In genomic region chr11:102833731-102834130, GRCh38 we compare ENCODE assay signal across 27 cellular contexts. TPM values are rescaled to one million over a fixed set of nuclear protein-coding genes. Genes with fewer than 3 reads are reported as not detected.
"Had no signal": no experiment of that assay in that cellular context is flagged by ENCODE, and none has a peak within 500 bp of the region (broad histone marks: within the 10 kb centered on the region; RNA-seq: fewer than 3 reads in every experiment).

No MANE protein-coding gene starts in this region.

- H3K27ac Mint-ChIP-seq: naive B cell, nephron progenitor cell had no signal

- H3K36me3 ChIP-seq: esophagus squamous epithelium, right atrium auricular region, sigmoid colon, tibial artery, upper lobe of left lung, uterus had no signal

- ATAC-seq: left colon, left ventricle myocardium superior, psoas muscle had no signal

- H3K4me2 ChIP-seq: hepatocyte, smooth muscle cell had no signal

- H3K36me3 Mint-ChIP-seq: naive B cell had no signal

- DNase-seq: effector CD8-positive, alpha-beta T cell; esophagus squamous epithelium; foreskin melanocyte; head of caudate nucleus; left colon; left ventricle myocardium superior; mesendoderm; naive B cell; nephron progenitor cell; psoas muscle; sigmoid colon; stimulated activated CD4-positive, alpha-beta T cell treated with anti-CD3 and anti-CD28 coated beads, Interleukin-2, amount 100 ng/mL, for 48 hours; stimulated activated naive CD4-positive, alpha-beta T cell treated with Interleukin-2 at 50 U/mL for 16 hours; tibial artery; upper lobe of left lung; uterus had no signal

- H2AFZ ChIP-seq: hepatocyte had no signal

- H3K27me3 ChIP-seq: hepatocyte, right atrium auricular region, sigmoid colon, upper lobe of left lung, uterus had no signal

- H3K27ac ChIP-seq: coronary artery, epithelial cell of prostate, esophagus squamous epithelium, hepatocyte, psoas muscle, right atrium auricular region, sigmoid colon, tibial artery, upper lobe of left lung, uterus had no signal

- H3K9me3 ChIP-seq: esophagus squamous epithelium, psoas muscle, right atrium auricular region, sigmoid colon, tibial artery, upper lobe of left lung, uterus had no signal

- H3K79me2 ChIP-seq: hepatocyte had no signal

- H3K4me3 Mint-ChIP-seq: naive B cell, nephron progenitor cell had no signal

- H3K9me3 Mint-ChIP-seq: nephron progenitor cell had no signal

- H3K4me1 ChIP-seq: psoas muscle, right atrium auricular region, tibial artery, uterus had no signal

- H3K4me3 ChIP-seq: coronary artery, esophagus squamous epithelium, hepatocyte, lung, psoas muscle, right atrium auricular region, sigmoid colon, smooth muscle cell, tibial artery, upper lobe of left lung, uterus had no signal

RNA-seq across cellular contexts. Expression of gene MMP3, which starts 9.7 kb away (rescaled TPM):
- total RNA-seq: cerebellum, dermis microvascular lymphatic vessel endothelial cell, esophagus squamous epithelium, kidney epithelial cell, left ventricle myocardium superior, right atrium auricular region, temporal lobe, uterus had no signal

RNA-seq across cellular contexts. Expression of gene MMP1, which starts 35.8 kb away (rescaled TPM):
- total RNA-seq: cerebellum, left ventricle myocardium superior, temporal lobe had no signal

RNA-seq across cellular contexts. Expression of gene MMP12, which starts 41.1 kb away (rescaled TPM):
- total RNA-seq: cerebellum, dermis microvascular lymphatic vessel endothelial cell, kidney epithelial cell, left ventricle myocardium superior, psoas muscle, right atrium auricular region, temporal lobe, uterus had no signal
- polyA plus RNA-seq: psoas muscle had no signal

RNA-seq across cellular contexts. Expression of gene MMP10, which starts 53.3 kb away (rescaled TPM):
- total RNA-seq: cerebellum, esophagus squamous epithelium, left ventricle myocardium superior, osteoblast, psoas muscle, right atrium auricular region, sigmoid colon, temporal lobe had no signal
